ENCODE assay signal across 20 cellular contexts in the genomic region with DNA sequence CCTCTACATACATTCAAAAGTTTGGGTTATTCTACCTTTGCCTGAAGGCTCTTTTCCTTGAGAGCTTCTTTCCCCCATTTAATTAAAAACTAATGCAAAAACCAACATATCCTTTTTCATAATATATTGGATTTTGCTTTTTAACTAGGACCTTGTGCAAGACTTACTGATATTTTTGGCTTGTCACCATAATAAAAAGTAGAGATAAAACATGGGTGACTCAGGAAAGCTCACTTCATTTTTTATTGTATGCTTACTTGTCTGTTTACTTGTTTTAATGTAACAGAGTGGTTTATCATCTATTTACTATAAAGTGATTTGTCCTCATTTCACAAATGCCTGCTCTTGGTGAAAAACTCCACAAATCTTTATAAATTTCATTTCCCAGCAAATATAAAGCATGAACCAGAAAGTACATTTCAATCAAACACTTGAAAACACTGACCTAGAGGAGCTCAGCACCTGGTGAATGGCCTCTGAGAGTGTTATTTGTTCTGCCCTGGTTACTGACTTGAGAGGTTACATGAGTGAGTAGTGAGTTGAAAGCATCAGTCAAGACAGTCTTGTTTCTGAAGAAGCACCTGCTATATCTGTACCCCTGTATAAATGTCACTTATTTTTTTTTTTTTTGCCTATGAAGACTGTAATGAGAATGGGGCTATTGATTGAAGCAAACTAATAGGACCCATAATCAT. TPM values are rescaled to one million over a fixed set of nuclear protein-coding genes. Genes with fewer than 3 reads are reported as not detected.
DNase-seq lines count a peak whose midpoint lies in the region; ATAC-seq, FAIRE-seq and TF ChIP-seq lines count a peak whose summit lies in the region.
"Had no signal": no experiment of that assay in that cellular context is flagged by ENCODE, and none has a peak within 500 bp of the region (broad histone marks: within the 10 kb centered on the region; RNA-seq: fewer than 3 reads in every experiment).

No MANE protein-coding gene starts in this region.

- H3K4me3 ChIP-seq in lower lobe of right lung: no peak overlapping the region

- ATAC-seq in lower lobe of right lung: peak; percentile 77 to 93
- no peak for ATAC-seq in HG02623 (IDR thresholded peaks at IDR 0.05; ENCODE audit: unreplicated experiment)
- ATAC-seq in HG03095 (IDR thresholded peaks at IDR 0.05; ENCODE audit: unreplicated experiment): no peak
- ATAC-seq: stimulated activated naive CD8-positive, alpha-beta T cell treated with anti-CD3 and anti-CD28 coated beads, Interleukin-15, amount 100 ng/mL, for 72 hours had no signal

- H3K4me1 ChIP-seq in lower lobe of right lung: no peaks in the 10 kb centered on the region

- intact Hi-C loops in lower lobe of right lung (cut with DNase I): no loop called here

- DNase-seq in DMS153 (lab: John Stamatoyannopoulos, UW): peak; percentile 45
- peak; percentile 15 to 83 (median 66) for DNase-seq in NCI-H1417 (lab: John Stamatoyannopoulos, UW)
- DNase-seq in SHP77 treated with DMSO at 0.1 percent for 48 hours (lab: John Stamatoyannopoulos, UW): peak; percentile 56
- DNase-seq in lower lobe of right lung: no peak
- no peak for DNase-seq in H54 (ENCODE audit: insufficient read length, low spot score)
- no peak for DNase-seq in GM19240 (ENCODE audit: insufficient read length, low spot score)
- DNase-seq: activated CD4-positive, alpha-beta T cell treated with anti-CD3 and anti-CD28 coated beads, Interleukin-2, amount 50 U/mL, for 4 hours; activated naive CD4-positive, alpha-beta T cell treated with Interleukin-2 at 50 U/mL for 16 hours; aorta; cerebellar nuclear complex; nephron progenitor cell; posterior cingulate gyrus; SIG-M5; stimulated activated CD4-positive, alpha-beta T cell treated with anti-CD3 and anti-CD28 coated beads, Interleukin-2, amount 100 ng/mL, for 24 hours; stimulated activated naive CD8-positive, alpha-beta T cell treated with anti-CD3 and anti-CD28 coated beads, Interleukin-15, amount 100 ng/mL, for 72 hours had no signal

- no peaks in the 10 kb centered on the region for H3K36me3 ChIP-seq in lower lobe of right lung

- H3K27me3 ChIP-seq in lower lobe of right lung (ENCODE audit: low read depth): no peaks in the 10 kb centered on the region

- TF ChIP-seq CTCF in lower lobe of right lung (IDR thresholded peaks at IDR 0.05): no peak

- no peaks in the 10 kb centered on the region for H3K9me3 ChIP-seq in lower lobe of right lung

- TF ChIP-seq POLR2A in H54 (IDR thresholded peaks at IDR 0.05; ENCODE audit: low read depth, low read length): no peak

- H3K27ac ChIP-seq in lower lobe of right lung: no peak overlapping the region
- H3K27ac ChIP-seq: VCaP had no signal

- FAIRE-seq in H54 (lab: Jason Lieb, UNC): no peak
- FAIRE-seq: G401.6, urothelium cell line had no signal

RNA-seq across cellular contexts. Expression of a gene that starts 20.8 kb away (rescaled TPM):
- total RNA-seq in lower lobe of right lung: 35.7 TPM

Comparison
In these comparisons a context has a peak if more than half of its experiments do, and no peak if none do; other contexts are left out.
1. DNase-seq: peak in DMS153 (single experiment), NCI-H1417 (3 of 3) and SHP77 treated with DMSO at 0.1 percent for 48 hours (single experiment); none in lower lobe of right lung (single experiment), H54 (single experiment) and GM19240 (single experiment).
2. ATAC-seq: peak in lower lobe of right lung (2 of 2); none in HG02623 (single experiment) and HG03095 (single experiment).